Comparison of ENCODE assay signal across 1 cellular context in genomic region chr4:8409271-8410065, GRCh38.
TF ChIP-seq lines count a peak whose summit lies in the region.

No MANE protein-coding gene starts in this region.

TF ChIP-seq in K562, 482 proteins besides CTCF, POLR2A, EP300 and RAD21 (continued from another document):
- TF ChIP-seq, protein P1, sequence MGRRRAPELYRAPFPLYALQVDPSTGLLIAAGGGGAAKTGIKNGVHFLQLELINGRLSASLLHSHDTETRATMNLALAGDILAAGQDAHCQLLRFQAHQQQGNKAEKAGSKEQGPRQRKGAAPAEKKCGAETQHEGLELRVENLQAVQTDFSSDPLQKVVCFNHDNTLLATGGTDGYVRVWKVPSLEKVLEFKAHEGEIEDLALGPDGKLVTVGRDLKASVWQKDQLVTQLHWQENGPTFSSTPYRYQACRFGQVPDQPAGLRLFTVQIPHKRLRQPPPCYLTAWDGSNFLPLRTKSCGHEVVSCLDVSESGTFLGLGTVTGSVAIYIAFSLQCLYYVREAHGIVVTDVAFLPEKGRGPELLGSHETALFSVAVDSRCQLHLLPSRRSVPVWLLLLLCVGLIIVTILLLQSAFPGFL (CRISPR knock-in tag; IDR thresholded peaks at IDR 0.05), result peak; percentile 36; the same call in 1 of the 2 replicates
- TF ChIP-seq NRF1 (conservative IDR thresholded peaks at IDR 0.05 in 1 of 2, IDR thresholded peaks at IDR 0.05 in 1 of 2), result peak in 1 of 2 experiments; percentile 4; a peak in 1 of 4 replicates
- TF ChIP-seq, protein P2, sequence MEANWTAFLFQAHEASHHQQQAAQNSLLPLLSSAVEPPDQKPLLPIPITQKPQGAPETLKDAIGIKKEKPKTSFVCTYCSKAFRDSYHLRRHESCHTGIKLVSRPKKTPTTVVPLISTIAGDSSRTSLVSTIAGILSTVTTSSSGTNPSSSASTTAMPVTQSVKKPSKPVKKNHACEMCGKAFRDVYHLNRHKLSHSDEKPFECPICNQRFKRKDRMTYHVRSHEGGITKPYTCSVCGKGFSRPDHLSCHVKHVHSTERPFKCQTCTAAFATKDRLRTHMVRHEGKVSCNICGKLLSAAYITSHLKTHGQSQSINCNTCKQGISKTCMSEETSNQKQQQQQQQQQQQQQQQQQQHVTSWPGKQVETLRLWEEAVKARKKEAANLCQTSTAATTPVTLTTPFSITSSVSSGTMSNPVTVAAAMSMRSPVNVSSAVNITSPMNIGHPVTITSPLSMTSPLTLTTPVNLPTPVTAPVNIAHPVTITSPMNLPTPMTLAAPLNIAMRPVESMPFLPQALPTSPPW (CRISPR knock-in tag; IDR thresholded peaks at IDR 0.05), result peak; percentile 28; the same call in 1 of the 2 replicates
